In the genomic region with DNA sequence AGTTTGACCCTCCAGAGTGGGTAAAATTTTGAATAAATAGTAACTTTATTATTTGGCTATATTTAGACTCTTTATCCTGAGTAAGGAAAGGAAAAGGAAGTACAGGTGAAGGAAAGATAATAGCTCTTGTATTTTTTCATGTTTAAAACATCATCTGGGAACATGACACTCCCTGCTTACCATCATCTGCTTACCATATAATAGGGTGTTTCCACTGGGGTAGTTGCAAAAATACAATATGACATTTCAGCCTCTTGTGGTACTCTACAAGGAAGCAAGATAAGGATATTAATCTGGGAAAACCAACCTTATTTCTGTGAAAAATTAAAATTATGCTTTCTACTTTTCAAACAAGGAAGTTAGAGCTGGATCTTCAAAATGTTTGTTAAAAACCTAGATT, we compare ENCODE assay signal across 11 cellular contexts.
"Had no signal": no experiment of that assay in that cellular context is flagged by ENCODE, and none has a peak within 500 bp of the region (broad histone marks: within the 10 kb centered on the region; RNA-seq: fewer than 3 reads in every experiment).

No MANE protein-coding gene starts in this region.

- H3K27ac ChIP-seq: heart left ventricle, neutrophil, sigmoid colon, upper lobe of left lung, uterus had no signal

- H3K9me3 ChIP-seq: neutrophil, sigmoid colon, upper lobe of left lung, uterus had no signal

- ATAC-seq: effector memory CD8-positive, alpha-beta T cell; heart left ventricle; naive thymus-derived CD8-positive, alpha-beta T cell had no signal

- H3K36me3 ChIP-seq: neutrophil, sigmoid colon, upper lobe of left lung, uterus had no signal

- H3K4me3 ChIP-seq: heart left ventricle, sigmoid colon, skin epidermis, upper lobe of left lung, uterus had no signal

- H3K27me3 ChIP-seq: heart left ventricle, neutrophil, sigmoid colon, upper lobe of left lung, uterus had no signal

- DNase-seq: effector memory CD8-positive, alpha-beta T cell; erythroblast; heart left ventricle; hippocampal formation; naive thymus-derived CD8-positive, alpha-beta T cell; sigmoid colon; stimulated activated naive CD4-positive, alpha-beta T cell treated with Interleukin-2 at 50 U/mL for 16 hours; upper lobe of left lung; uterus had no signal
